ENCODE assay signal across 18 cellular contexts in the genomic region with DNA sequence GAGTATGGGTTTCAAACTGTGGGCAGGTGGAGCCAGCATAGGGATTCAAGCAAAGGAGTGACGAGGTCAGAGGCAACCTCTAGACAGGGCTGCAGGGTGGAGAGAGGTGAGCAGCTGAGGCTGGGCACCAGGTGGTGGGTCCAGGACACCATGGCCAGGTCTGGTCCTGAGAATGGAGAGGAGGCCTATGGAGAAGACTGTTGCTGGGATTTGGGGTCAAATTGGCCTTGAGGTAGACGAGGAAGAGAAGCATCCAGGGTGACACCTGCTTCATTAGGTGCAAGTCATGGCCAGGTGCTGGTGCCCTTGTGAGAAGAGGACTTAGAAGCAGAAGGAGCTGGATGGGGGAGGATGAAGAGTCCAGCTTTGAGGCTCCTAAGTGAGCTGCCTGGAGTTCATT.
"Had no signal": no experiment of that assay in that cellular context is flagged by ENCODE, and none has a peak within 500 bp of the region (broad histone marks: within the 10 kb centered on the region; RNA-seq: fewer than 3 reads in every experiment).

No MANE protein-coding gene starts in this region.

- H3K36me3 ChIP-seq: adrenal gland, prostate gland, right atrium auricular region had no signal

- ATAC-seq: foreskin keratinocyte had no signal

- H3K9me3 Mint-ChIP-seq: activated B cell treated with CpG ODN at 0.5 μM for 24 hours; activated CD4-positive, alpha-beta T cell treated with anti-CD3 and anti-CD28 coated beads, Interleukin-2, amount 10 ng/mL, durations not matched to agents 24 days and 14 days; activated CD8-positive, alpha-beta T cell treated with anti-CD3 and anti-CD28 coated beads for 36 hours; activated naive CD4-positive, alpha-beta T cell treated with anti-CD3 and anti-CD28 coated beads, Interleukin-2, amount 50 U/mL, for 72 hours; mesothelial cell of epicardium; nephron progenitor cell had no signal

- FAIRE-seq: keratinocyte, TTC549 had no signal

- H3K27me3 Mint-ChIP-seq: activated CD4-positive, alpha-beta T cell treated with anti-CD3 and anti-CD28 coated beads, Interleukin-2, amount 10 ng/mL, durations not matched to agents 24 days and 14 days had no signal

- H3K27ac ChIP-seq: adrenal gland, epithelial cell of prostate, foreskin keratinocyte, prostate gland, right atrium auricular region, SK-N-MC, skin epidermis had no signal

- H3K4me1 Mint-ChIP-seq: activated B cell treated with CpG ODN at 0.5 μM for 24 hours; activated CD4-positive, alpha-beta T cell treated with anti-CD3 and anti-CD28 coated beads, Interleukin-2, amount 10 ng/mL, durations not matched to agents 24 days and 14 days; mesothelial cell of epicardium had no signal

- H3K4me3 Mint-ChIP-seq: activated B cell treated with CpG ODN at 0.5 μM for 24 hours; activated CD4-positive, alpha-beta T cell treated with anti-CD3 and anti-CD28 coated beads, Interleukin-2, amount 10 ng/mL, durations not matched to agents 24 days and 14 days; activated CD8-positive, alpha-beta T cell treated with anti-CD3 and anti-CD28 coated beads for 36 hours; mesothelial cell of epicardium; nephron progenitor cell had no signal

- H3K4me3 ChIP-seq: adrenal gland, lung, prostate gland, right atrium auricular region, SK-N-MC, skin epidermis had no signal

- H3K36me3 Mint-ChIP-seq: activated naive CD4-positive, alpha-beta T cell treated with anti-CD3 and anti-CD28 coated beads, Interleukin-2, amount 50 U/mL, for 72 hours; mesothelial cell of epicardium had no signal

- H3K9me3 ChIP-seq: adrenal gland, prostate gland, right atrium auricular region had no signal

- H3K4me1 ChIP-seq: adrenal gland, foreskin keratinocyte, prostate gland, right atrium auricular region had no signal

- H3K27ac Mint-ChIP-seq: activated B cell treated with CpG ODN at 0.5 μM for 24 hours; activated CD8-positive, alpha-beta T cell treated with anti-CD3 and anti-CD28 coated beads for 36 hours; mesothelial cell of epicardium; nephron progenitor cell had no signal

- DNase-seq: activated B cell treated with CpG ODN at 0.5 μM for 24 hours; activated CD4-positive, alpha-beta T cell treated with anti-CD3 and anti-CD28 coated beads, Interleukin-2, amount 10 ng/mL, durations not matched to agents 24 days and 14 days; activated effector memory CD4-positive, alpha-beta T cell treated with anti-CD3 and anti-CD28 coated beads, Interleukin-2, amount 50 U/mL, for 16 hours; dermis blood vessel endothelial cell; foreskin keratinocyte; nephron progenitor cell had no signal

- H3K27me3 ChIP-seq: adrenal gland, foreskin keratinocyte, right atrium auricular region had no signal
